Comparison of ENCODE assay signal across 9 cellular contexts in the genomic region with DNA sequence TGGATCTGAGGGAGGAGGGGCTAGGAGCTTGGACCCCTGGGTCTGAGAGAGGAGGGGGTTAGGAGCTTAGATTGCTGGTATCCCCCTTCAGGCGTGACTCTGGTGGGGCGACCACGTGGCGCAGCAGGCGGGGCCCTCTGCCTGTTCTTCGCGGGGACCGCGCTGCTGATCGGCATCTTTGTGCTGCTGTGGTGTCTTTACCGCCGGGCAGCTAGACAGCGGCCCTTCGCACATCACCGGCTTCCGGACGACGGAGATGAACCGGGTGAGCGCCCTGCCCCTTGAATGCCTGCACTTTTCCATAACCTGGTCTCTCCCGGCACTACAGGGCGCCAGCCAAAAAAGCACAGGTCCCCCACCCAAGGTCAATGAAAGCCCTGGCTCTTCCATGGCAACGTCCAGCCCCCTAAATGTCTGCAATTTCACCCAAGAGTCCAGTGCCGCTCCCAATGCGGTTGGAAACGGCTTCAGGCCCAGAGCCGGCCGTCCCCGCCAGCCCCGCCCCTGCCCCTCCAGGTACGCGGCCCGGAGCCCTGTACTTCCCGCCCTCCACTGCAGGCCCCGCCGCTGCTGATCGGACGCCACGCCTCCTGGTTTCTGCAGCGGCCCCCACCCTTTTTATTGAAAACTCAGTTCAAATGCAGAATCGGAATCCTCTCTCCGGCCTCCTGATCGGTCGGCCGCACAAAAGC. TPM values are rescaled to one million over a fixed set of nuclear protein-coding genes. Genes with fewer than 3 reads are reported as not detected.
DNase-seq lines count a peak whose midpoint lies in the region; ATAC-seq lines count a peak whose summit lies in the region.
"Had no signal": no experiment of that assay in that cellular context is flagged by ENCODE, and none has a peak within 500 bp of the region (broad histone marks: within the 10 kb centered on the region; RNA-seq: fewer than 3 reads in every experiment).

No MANE protein-coding gene starts in this region.

- ATAC-seq in T-helper 17 cell (peak; percentile 39), HG03354 (IDR thresholded peaks at IDR 0.05; ENCODE audit: poor library complexity, severe bottlenecking, unreplicated experiment) (no peak)

- peaks cover 22% of the 10 kb centered on the region for H3K36me3 Mint-ChIP-seq in T-helper 17 cell (ENCODE audit: low read depth)

- DNase-seq in stimulated activated CD4-positive, alpha-beta T cell treated with anti-CD3 and anti-CD28 coated beads, Interleukin-4, amount 100 ng/mL, for 24 hours, result peak; percentile 21
- no peak for DNase-seq in stimulated activated CD4-positive, alpha-beta T cell treated with anti-CD3 and anti-CD28 coated beads, Interleukin-12 subunit alpha, Interleukin-12 subunit beta, amount 100 ng/mL, for 4 hours
- peak in 2 of 3 donors; percentile 25 to 40 for DNase-seq in T-helper 17 cell
- DNase-seq in iPS-NIHi7 (ENCODE audit: extremely low spot score), result peak; percentile 67
- no peak for DNase-seq in hepatic stellate cell (ENCODE audit: low spot score)
- DNase-seq in ACHN, result no peak
- DNase-seq in HT-29 (ENCODE audit: low spot score), result no peak
- DNase-seq: stimulated activated CD4-positive, alpha-beta T cell treated with anti-CD3 and anti-CD28 coated beads, Interleukin-4, amount 100 ng/mL, for 4 hours had no signal

- H3K27ac Mint-ChIP-seq in T-helper 17 cell, result no peak overlapping the region

- in situ Hi-C loops in ACHN (cut with HindIII; ENCODE audit: low pct_ligation_motif_present, low pct_unique_long_range_greater_than_20kb, low sequenced_read_pairs), result no loop called here

- peak overlapping the region; percentile 75 for H3K4me3 Mint-ChIP-seq in T-helper 17 cell

- H3K4me1 Mint-ChIP-seq in T-helper 17 cell, result peaks cover 59% of the 10 kb centered on the region

- H3K27me3 Mint-ChIP-seq in T-helper 17 cell, result peaks cover 85% of the 10 kb centered on the region

- H3K9me3 ChIP-seq in T-helper 17 cell (ENCODE audit: control insufficient read depth, low read length, poor library complexity, severe bottlenecking), result no peaks in the 10 kb centered on the region

RNA-seq across cellular contexts. Expression of gene GFY, which starts 2.8 kb away (rescaled TPM):
- not detected for total RNA-seq in T-helper 17 cell
- not detected in 2 replicates for total RNA-seq in HT-29 (2014; rRNA removed; shearing (Covaris generic))

RNA-seq across cellular contexts. Expression of gene PTH2, which starts 4.8 kb away (rescaled TPM):
- total RNA-seq in T-helper 17 cell, result not detected
- not detected in 2 replicates for total RNA-seq in HT-29 (2014; rRNA removed; shearing (Covaris generic))

RNA-seq across cellular contexts. Expression of gene SLC17A7, which starts 13.3 kb away (rescaled TPM):
- total RNA-seq in T-helper 17 cell, result not detected
- total RNA-seq in HT-29 (2014; rRNA removed; shearing (Covaris generic)), result 0.13 and 0.18 TPM in 2 replicates

RNA-seq across cellular contexts. Expression of gene PIH1D1, which starts 23.6 kb away (rescaled TPM):
- 100 to 1,000 TPM; 147 to 150 TPM for total RNA-seq in T-helper 17 cell
- total RNA-seq in HT-29 (2014; rRNA removed; shearing (Covaris generic)), result 337 and 351 TPM in 2 replicates

RNA-seq across cellular contexts. Expression of gene ALDH16A1, which starts 25.0 kb away (rescaled TPM):
- total RNA-seq in T-helper 17 cell, result 10 to 100 TPM; 34.8 to 38.0 TPM
- 214 and 224 TPM in 2 replicates for total RNA-seq in HT-29 (2014; rRNA removed; shearing (Covaris generic))

Comparison
In these comparisons a context has a peak if more than half of its experiments do, and no peak if none do; other contexts are left out.
1. DNase-seq: peak in stimulated activated CD4-positive, alpha-beta T cell treated with anti-CD3 and anti-CD28 coated beads, Interleukin-4, amount 100 ng/mL, for 24 hours (single experiment), T-helper 17 cell (2 of 3) and iPS-NIHi7 (single experiment); none in stimulated activated CD4-positive, alpha-beta T cell treated with anti-CD3 and anti-CD28 coated beads, Interleukin-12 subunit alpha, Interleukin-12 subunit beta, amount 100 ng/mL, for 4 hours (single experiment), hepatic stellate cell (single experiment), ACHN (single experiment) and HT-29 (single experiment).